Comparison of ENCODE assay signal across 8 cellular contexts in the genomic region with DNA sequence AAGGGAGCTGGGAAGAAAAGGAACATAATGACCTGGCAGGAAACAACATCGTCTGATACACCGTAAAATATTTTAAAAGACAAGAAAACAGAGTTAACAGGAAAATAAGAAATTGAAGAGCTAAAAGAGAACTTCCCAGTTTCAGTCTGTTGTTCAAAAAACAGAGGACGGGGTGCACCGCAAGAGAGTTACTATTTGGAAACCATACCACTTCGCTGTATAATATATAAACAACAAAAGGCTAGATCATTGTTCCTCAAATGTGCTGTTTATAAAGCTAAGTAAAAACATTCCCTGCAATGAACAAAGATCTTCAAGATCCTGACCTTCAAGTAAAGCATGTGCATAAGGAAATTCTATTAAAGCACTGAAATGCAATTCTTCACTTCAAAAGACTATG. TPM values are rescaled to one million over a fixed set of nuclear protein-coding genes. Genes with fewer than 3 reads are reported as not detected.
DNase-seq lines count a peak whose midpoint lies in the region; ATAC-seq and TF ChIP-seq lines count a peak whose summit lies in the region.

No MANE protein-coding gene starts in this region.

- WGBS in mammary epithelial cell (ENCODE audit: low coverage, missing lambda C conversion rate): 35% methylated on average over 5 of the region's 5 CpGs

- H3K9me3 Mint-ChIP-seq in naive B cell: no peaks in the 10 kb centered on the region

- no peaks in the 10 kb centered on the region for H3K9me3 ChIP-seq in mammary epithelial cell (replicated peaks; ENCODE audit: insufficient read depth, low read length)

- dilution Hi-C loops in mammary epithelial cell (cut with HindIII; ENCODE audit: low sequenced_read_pairs): no loop called here

- peaks cover 84% of the 10 kb centered on the region for H3K79me2 ChIP-seq in mammary epithelial cell (ENCODE audit: insufficient read depth, low read length)

- peak overlapping the region; percentile 85 to 100 (median 98) for H3K4me3 Mint-ChIP-seq in naive B cell

- intact Hi-C loops in mammary epithelial cell (cut with micrococcal nuclease): loop anchor here (2.0 kb wide), 2 partner anchors 25 to 93 kb away; a partner anchor contains a TSS

- no peak overlapping the region for H2AFZ ChIP-seq in mammary epithelial cell (ENCODE audit: low read depth, low read length)

- no peak for TF ChIP-seq CTCF in mammary epithelial cell (conservative IDR thresholded peaks at IDR 0.05 in 1 of 2, IDR thresholded peaks at IDR 0.05 in 1 of 2; ENCODE audit: extremely low read depth in 1 of 2, insufficient read depth in 1 of 2, low read depth in 1 of 2, low read length in 2 of 2)

- H3K4me2 ChIP-seq in mammary epithelial cell (ENCODE audit: insufficient read depth, low read depth, low read length): peak overlapping the region; percentile 94

- peak overlapping the region; percentile 57 to 89 (median 70) for H3K4me3 ChIP-seq in mammary epithelial cell (replicated peaks in 1 of 3; ENCODE audit: insufficient read depth in 1 of 3, low read depth in 2 of 3, low read length in 3 of 3)

- peaks cover 11% of the 10 kb centered on the region for H3K4me1 ChIP-seq in mammary epithelial cell (ENCODE audit: insufficient read depth, low read length)

- ATAC-seq in naive B cell (ENCODE audit: low read depth in 2 of 2) (no peak), GM21515 (IDR thresholded peaks at IDR 0.05; ENCODE audit: unreplicated experiment) (no peak)

- no peaks in the 10 kb centered on the region for H3K36me3 ChIP-seq in mammary epithelial cell (ENCODE audit: insufficient read depth, low read length)

- H3K9ac ChIP-seq in mammary epithelial cell (ENCODE audit: insufficient read depth, low read length): peak overlapping the region; percentile 90

- CTCF ChIA-PET in mammary epithelial cell (lab: Charles Lee; ENCODE audit: low non-redundant PET): interaction anchor here (0.6 kb wide), 1 partner anchor 94 kb away, joined by 3 read pairs; no protein-coding TSS in a partner anchor

- no peaks in the 10 kb centered on the region for H3K27me3 Mint-ChIP-seq in naive B cell

- BruUV-seq in mammary epithelial cell (replicated peaks; lab: Mats Ljungman, UMichigan): no TSS peak

- H3K36me3 Mint-ChIP-seq in naive B cell: peaks cover 7 to 9% of the 10 kb centered on the region in 2 donors

- H3K27ac Mint-ChIP-seq in naive B cell: peak overlapping the region in 5 of 6 donors; percentile 95 to 100 (median 97)

- H3K27ac ChIP-seq in mammary epithelial cell (ENCODE audit: insufficient read depth, low read depth, low read length): peak overlapping the region; percentile 84

- in situ Hi-C loops in mammary epithelial cell (cut with MboI; ENCODE audit: low sequenced_read_pairs in 2 of 2): no loop called here

- H3K27me3 ChIP-seq in mammary epithelial cell (ENCODE audit: insufficient read depth, low read length): no peaks in the 10 kb centered on the region

- peaks cover 10% of the 10 kb centered on the region for H4K20me1 ChIP-seq in mammary epithelial cell (ENCODE audit: insufficient read depth, low read length)

- H3K4me1 Mint-ChIP-seq in naive B cell: peaks cover 25 to 34% (median 27%) of the 10 kb centered on the region in 3 donors

- peak; percentile 39 to 49 for DNase-seq in AML-193 (lab: John Stamatoyannopoulos, UW)
- DNase-seq in KG1 (lab: John Stamatoyannopoulos, UW): peak; percentile 8
- DNase-seq in mammary epithelial cell: no peak
- peak; percentile 6 for DNase-seq in naive B cell
- no peak for DNase-seq in NCI-H82 treated with DMSO at 0.1 percent for 48 hours (lab: John Stamatoyannopoulos, UW; ENCODE audit: unreplicated experiment)
- no peak for DNase-seq in D341Med (ENCODE audit: low spot score)
- no peak for DNase-seq in medulla oblongata (ENCODE audit: extremely low spot score)

RNA-seq across cellular contexts. Expression of a gene that starts 2.1 kb away (rescaled TPM):
- 10 to 100 TPM; 26.5 to 59.3 TPM for total RNA-seq in mammary epithelial cell
- polyA plus RNA-seq in mammary epithelial cell (16.6 TPM), naive B cell (ENCODE audit: low read depth in 6 of 6) (10 to 100 TPM in 1 of 6 donors, 1 to 10 TPM in 5; 1.4 to 11.2 (median 6.6) TPM)
- polyA minus RNA-seq in mammary epithelial cell: 36.7 TPM

Comparison
In these comparisons a context has a peak if more than half of its experiments do, and no peak if none do; other contexts are left out.
1. DNase-seq: peak in AML-193 (2 of 2), KG1 (single experiment) and naive B cell (single experiment); none in mammary epithelial cell (single experiment), NCI-H82 treated with DMSO at 0.1 percent for 48 hours (single experiment), D341Med (single experiment) and medulla oblongata (single experiment).